In genomic region chr1:157139125-157139524, GRCh38 we compare ENCODE assay signal across 8 cellular contexts. TPM values are rescaled to one million over a fixed set of nuclear protein-coding genes. Genes with fewer than 3 reads are reported as not detected.
DNase-seq lines count a peak whose midpoint lies in the region; ATAC-seq and TF ChIP-seq lines count a peak whose summit lies in the region.

No MANE protein-coding gene starts in this region.

- no peak for TF ChIP-seq RAD21 in HCT116 (IDR thresholded peaks at IDR 0.05; ENCODE audit: low read depth)

- WGBS in hepatocyte (ENCODE audit: low lambda C conversion rate, missing lambda C conversion rate), result 23% methylated on average over 7 of the region's 7 CpGs
- WGBS in smooth muscle cell (ENCODE audit: low lambda C conversion rate), result 24% methylated on average over 7 of the region's 7 CpGs

- peaks cover 7% of the 10 kb centered on the region; the same call in 1 of the 2 replicates for H4K20me1 ChIP-seq in HCT116 (ENCODE audit: insufficient read depth)
- H4K20me1 ChIP-seq in hepatocyte (ENCODE audit: insufficient read depth, poor library complexity, severe bottlenecking), result peaks cover 21% of the 10 kb centered on the region
- H4K20me1 ChIP-seq in smooth muscle cell (ENCODE audit: low read depth), result peaks cover 38% of the 10 kb centered on the region

- RAD21 ChIA-PET in HCT116 (lab: Charles Lee; ENCODE audit: low non-redundant PET in 1 of 2, low total read pairs in 2 of 2, uncharacterized antibody in 2 of 2, unreplicated experiment in 2 of 2), result no interaction called here

- H3K27ac Mint-ChIP-seq in activated CD4-positive, alpha-beta memory T cell treated with anti-CD3 and anti-CD28 coated beads, Interleukin-2, amount 10 ng/mL, durations not matched to agents 7 days and 5 days, result peak overlapping the region; percentile 71

- peak overlapping the region; percentile 92 for H3K4me3 Mint-ChIP-seq in activated CD4-positive, alpha-beta memory T cell treated with anti-CD3 and anti-CD28 coated beads, Interleukin-2, amount 10 ng/mL, durations not matched to agents 7 days and 5 days

- TF ChIP-seq CTCF in HCT116 (IDR thresholded peaks at IDR 0.05 in 2 of 3, conservative IDR thresholded peaks at IDR 0.05 in 1 of 3; ENCODE audit: borderline replicate concordance in 1 of 3, insufficient read depth in 1 of 3, low read depth in 2 of 3, low read length in 2 of 3) (no peak), hepatocyte (IDR thresholded peaks at IDR 0.05; ENCODE audit: poor library complexity) (no peak), smooth muscle cell (IDR thresholded peaks at IDR 0.05; ENCODE audit: borderline replicate concordance, insufficient read depth, poor library complexity, severe bottlenecking) (no peak), GM10266 (IDR thresholded peaks at IDR 0.05; ENCODE audit: control insufficient read depth, insufficient read depth, low read depth, missing control alignments) (no peak)

- peaks cover 49% of the 10 kb centered on the region for H3F3A ChIP-seq in smooth muscle cell (ENCODE audit: low read depth)

- H3K4me2 ChIP-seq in HCT116 (ENCODE audit: low read length) (peak overlapping the region; percentile 90), hepatocyte (peak overlapping the region; percentile 88), smooth muscle cell (peak overlapping the region; percentile 91)

- intact Hi-C loops in HCT116 (cut with micrococcal nuclease) (loop anchor here (5.0 kb wide), 1 partner anchor 47 kb away; no protein-coding TSS in a partner anchor), left colon (cut with DNase I, micrococcal nuclease) (no loop called here)

- peaks cover 1% of the 10 kb centered on the region for H3K27me3 Mint-ChIP-seq in activated CD4-positive, alpha-beta memory T cell treated with anti-CD3 and anti-CD28 coated beads, Interleukin-2, amount 10 ng/mL, durations not matched to agents 7 days and 5 days

- CTCF ChIA-PET in HCT116 (lab: Charles Lee), result interaction anchor here (3.7 kb wide), 1 partner anchor 16 kb away, joined by 18 read pairs; no protein-coding TSS in a partner anchor
- CTCF ChIA-PET in activated CD4-positive, alpha-beta memory T cell treated with anti-CD3 and anti-CD28 coated beads, Interleukin-2, amount 10 ng/mL, durations not matched to agents 7 days and 5 days (lab: Charles Lee), result interaction anchor here (1.0 to 4.6 kb wide), 4 partner anchors 9 to 49 kb away, joined by 3 to 48 read pairs (median 4); no protein-coding TSS in a partner anchor

- H3K4me1 Mint-ChIP-seq in activated CD4-positive, alpha-beta memory T cell treated with anti-CD3 and anti-CD28 coated beads, Interleukin-2, amount 10 ng/mL, durations not matched to agents 7 days and 5 days, result peaks cover 44% of the 10 kb centered on the region

- peaks cover 15 to 19% of the 10 kb centered on the region in 2 experiments for H3K36me3 ChIP-seq in HCT116 (ENCODE audit: control insufficient read depth in 1 of 2, insufficient read depth in 2 of 2, low read length in 2 of 2)
- H3K36me3 ChIP-seq in hepatocyte (replicated peaks; ENCODE audit: insufficient read depth, low read depth), result no peaks in the 10 kb centered on the region
- H3K36me3 ChIP-seq in smooth muscle cell (ENCODE audit: low read depth), result peaks cover 3% of the 10 kb centered on the region

- no peak for TF ChIP-seq POLR2A in HCT116 (IDR thresholded peaks at IDR 0.05; ENCODE audit: borderline replicate concordance, extremely low read depth, insufficient read depth, insufficient read length)

- no peaks in the 10 kb centered on the region for H3K9me3 ChIP-seq in HCT116 (ENCODE audit: control insufficient read depth in 1 of 2, insufficient read depth in 1 of 2, low read depth in 1 of 2, low read length in 2 of 2)
- no peaks in the 10 kb centered on the region for H3K9me3 ChIP-seq in hepatocyte (ENCODE audit: low read depth)
- no peaks in the 10 kb centered on the region for H3K9me3 ChIP-seq in smooth muscle cell (replicated peaks; ENCODE audit: low read depth)

- no TSS peak for BruUV-seq in HCT116 (replicated peaks; lab: Mats Ljungman, UMichigan)

- H3K79me2 ChIP-seq in HCT116 (ENCODE audit: insufficient read depth, low read length) (peaks cover 37% of the 10 kb centered on the region), hepatocyte (peaks cover 38% of the 10 kb centered on the region), smooth muscle cell (ENCODE audit: low read depth) (peaks cover 37% of the 10 kb centered on the region)

- no peaks in the 10 kb centered on the region for H3K27me3 ChIP-seq in HCT116 (ENCODE audit: insufficient read depth, low read length)
- H3K27me3 ChIP-seq in hepatocyte, result no peaks in the 10 kb centered on the region
- no peaks in the 10 kb centered on the region for H3K27me3 ChIP-seq in smooth muscle cell (ENCODE audit: low read depth)

- no peaks in the 10 kb centered on the region for H3K9me3 Mint-ChIP-seq in activated CD4-positive, alpha-beta memory T cell treated with anti-CD3 and anti-CD28 coated beads, Interleukin-2, amount 10 ng/mL, durations not matched to agents 7 days and 5 days

- H3K4me1 ChIP-seq in HCT116 (ENCODE audit: control insufficient read depth in 1 of 2, insufficient read depth in 2 of 2, low read length in 2 of 2) (peaks cover 13 to 25% of the 10 kb centered on the region in 2 experiments), hepatocyte (ENCODE audit: insufficient read depth) (peaks cover 28% of the 10 kb centered on the region), smooth muscle cell (ENCODE audit: low read depth) (peaks cover 21% of the 10 kb centered on the region)

- H3K9me2 ChIP-seq in HCT116 (ENCODE audit: insufficient read depth), result no peaks in the 10 kb centered on the region
- no peaks in the 10 kb centered on the region for H3K9me2 ChIP-seq in hepatocyte (replicated peaks; ENCODE audit: insufficient read depth)

- no peak for ATAC-seq in HCT116
- ATAC-seq in left colon, result no peak

- H2AFZ ChIP-seq in HCT116 (ENCODE audit: low read depth, low read length, poor library complexity, severe bottlenecking), result no peak overlapping the region
- peak overlapping the region; percentile 70 for H2AFZ ChIP-seq in hepatocyte
- peak overlapping the region; percentile 84 for H2AFZ ChIP-seq in smooth muscle cell (ENCODE audit: low read depth)

- peaks cover 32% of the 10 kb centered on the region for H3K36me3 Mint-ChIP-seq in activated CD4-positive, alpha-beta memory T cell treated with anti-CD3 and anti-CD28 coated beads, Interleukin-2, amount 10 ng/mL, durations not matched to agents 7 days and 5 days (ENCODE audit: low read depth)

- H3K9ac ChIP-seq in HCT116 (ENCODE audit: low read length), result peak overlapping the region; percentile 84
- H3K9ac ChIP-seq in smooth muscle cell (ENCODE audit: low read depth), result peak overlapping the region; percentile 99

- H3K27ac ChIP-seq in HCT116 (ENCODE audit: low read depth, low read length) (peak overlapping the region; percentile 60), hepatocyte (peak overlapping the region; percentile 99), smooth muscle cell (ENCODE audit: low read depth) (peak overlapping the region; percentile 99)

- H3K4me3 ChIP-seq in HCT116 (replicated peaks in 1 of 2; ENCODE audit: low read depth in 1 of 2, low read length in 2 of 2) (peak overlapping the region; percentile 91 to 94), hepatocyte (peak overlapping the region; percentile 44), smooth muscle cell (peak overlapping the region; percentile 100)

- POLR2A ChIA-PET in HCT116 (lab: Charles Lee), result no interaction called here
- POLR2A ChIA-PET in activated CD4-positive, alpha-beta memory T cell treated with anti-CD3 and anti-CD28 coated beads, Interleukin-2, amount 10 ng/mL, durations not matched to agents 7 days and 5 days (lab: Charles Lee), result interaction anchor here (1.2 to 3.4 kb wide), 4 partner anchors 10 to 17 kb away, joined by 4 to 12 read pairs (median 5); no protein-coding TSS in a partner anchor

- DNase-seq in HCT116 (ENCODE audit: low read depth, low spot score), result no peak
- no peak for DNase-seq in activated CD4-positive, alpha-beta memory T cell treated with anti-CD3 and anti-CD28 coated beads, Interleukin-2, amount 10 ng/mL, durations not matched to agents 7 days and 5 days
- DNase-seq in hepatocyte (ENCODE audit: low spot score), result no peak
- no peak for DNase-seq in smooth muscle cell (lab: John Stamatoyannopoulos, UW; ENCODE audit: unreplicated experiment)
- DNase-seq in NCI-H146 treated with DMSO at 0.1 percent for 48 hours (lab: John Stamatoyannopoulos, UW; ENCODE audit: unreplicated experiment), result no peak
- DNase-seq in NCI-H2107 (lab: John Stamatoyannopoulos, UW), result no peak
- DNase-seq in GM10266 (ENCODE audit: extremely low spot score), result no peak
- no peak for DNase-seq in left colon

TF ChIP-seq in HCT116, 20 proteins besides CTCF, POLR2A, EP300 and RAD21 (continues in another document):
- no peak for TF ChIP-seq POLR2AphosphoS5 (IDR thresholded peaks at IDR 0.05; ENCODE audit: low read depth, low read length)
- TF ChIP-seq ZFX (IDR thresholded peaks at IDR 0.05), result no peak
- no peak for TF ChIP-seq EGR1 (IDR thresholded peaks at IDR 0.05; ENCODE audit: low read depth)
- TF ChIP-seq SP1 (IDR thresholded peaks at IDR 0.05; ENCODE audit: low read depth), result no peak

RNA-seq across cellular contexts. Expression of gene ETV3, which starts 0.9 kb away (rescaled TPM):
- 21.2 TPM for total RNA-seq in HCT116 (2021; ENCODE audit: unreplicated experiment)
- 10.0 and 11.0 TPM in 2 replicates for polyA plus RNA-seq in HCT116 (2012)
- 10 to 100 TPM; 47.5 to 51.1 TPM for total RNA-seq in activated CD4-positive, alpha-beta memory T cell treated with anti-CD3 and anti-CD28 coated beads, Interleukin-2, amount 10 ng/mL, durations not matched to agents 7 days and 5 days
- 17.6 and 18.3 TPM in 2 replicates for total RNA-seq in hepatocyte
- 8.0 and 8.4 TPM in 2 replicates for polyA plus RNA-seq in hepatocyte
- 33.2 and 46.7 TPM in 2 replicates for total RNA-seq in smooth muscle cell
- 11.4 and 15.4 TPM in 2 replicates for polyA plus RNA-seq in smooth muscle cell
- total RNA-seq in left colon, result 10 to 100 TPM; 27.9 to 32.5 TPM

RNA-seq across cellular contexts. Expression of gene ETV3L, which starts 39.5 kb away (rescaled TPM):
- total RNA-seq in HCT116 (2021; ENCODE audit: unreplicated experiment), result not detected
- polyA plus RNA-seq in HCT116 (2012), result not detected in 2 replicates
- not detected for total RNA-seq in activated CD4-positive, alpha-beta memory T cell treated with anti-CD3 and anti-CD28 coated beads, Interleukin-2, amount 10 ng/mL, durations not matched to agents 7 days and 5 days
- not detected in 2 replicates for total RNA-seq in hepatocyte
- polyA plus RNA-seq in hepatocyte, result not detected in 2 replicates
- 0.31 TPM in 1 of 2 replicates, not detected in the other for total RNA-seq in smooth muscle cell
- 0.15 TPM in 1 of 2 replicates, not detected in the other for polyA plus RNA-seq in smooth muscle cell
- not detected for total RNA-seq in left colon

Comparison
In these comparisons a context has a peak if more than half of its experiments do, and no peak if none do; other contexts are left out.
1. H3K4me3 ChIP-seq: peak in every context shown above with its lines; median percentile 100 in smooth muscle cell; 92 in HCT116; 44 in hepatocyte.